Comparison of ENCODE assay signal across 8 cellular contexts in genomic region chr6:42898891-42899361, GRCh38. TPM values are rescaled to one million over a fixed set of nuclear protein-coding genes. Genes with fewer than 3 reads are reported as not detected.
DNase-seq lines count a peak whose midpoint lies in the region; ATAC-seq and TF ChIP-seq lines count a peak whose summit lies in the region.

No MANE protein-coding gene starts in this region.

- H3K27me3 ChIP-seq in ascending aorta = no peaks in the 10 kb centered on the region

- intact Hi-C loops in ascending aorta (cut with DNase I) = loop anchor here (2.0 kb wide), 1 partner anchor 238 kb away; no protein-coding TSS in a partner anchor

- H3K27ac ChIP-seq in ascending aorta = no peak overlapping the region

- H3K9me3 ChIP-seq in T-helper 17 cell (ENCODE audit: control insufficient read depth, low read length, poor library complexity, severe bottlenecking) (no peaks in the 10 kb centered on the region), ascending aorta (no peaks in the 10 kb centered on the region)

- H3K27ac Mint-ChIP-seq in T-helper 17 cell = no peak overlapping the region

- H3K4me3 ChIP-seq in ascending aorta = no peak overlapping the region

- no peak overlapping the region for H3K4me3 Mint-ChIP-seq in T-helper 17 cell

- TF ChIP-seq CTCF in ascending aorta (IDR thresholded peaks at IDR 0.05) = peak; percentile 72 to 86 (median 83)

- H3K36me3 ChIP-seq in ascending aorta = no peaks in the 10 kb centered on the region

- ATAC-seq in T-helper 17 cell (peak; percentile 50), GM21717 (IDR thresholded peaks at IDR 0.05; ENCODE audit: unreplicated experiment) (no peak), GM21723 (IDR thresholded peaks at IDR 0.05; ENCODE audit: unreplicated experiment) (no peak)

- peaks cover 7% of the 10 kb centered on the region for H3K4me1 Mint-ChIP-seq in T-helper 17 cell

- peaks cover 0 to 18% of the 10 kb centered on the region in 2 donors for H3K4me1 ChIP-seq in ascending aorta

- H3K27me3 Mint-ChIP-seq in T-helper 17 cell = no peaks in the 10 kb centered on the region

- H3K36me3 Mint-ChIP-seq in T-helper 17 cell (ENCODE audit: low read depth) = no peaks in the 10 kb centered on the region

- DNase-seq in GM03348 (ENCODE audit: low spot score) (peak; percentile 47), NCI-H1694 treated with DMSO at 0.1 percent for 48 hours (lab: John Stamatoyannopoulos, UW) (peak; percentile 48), T-helper 17 cell (peak; percentile 38 to 70 (median 47)), ascending aorta (ENCODE audit: low spot score in 2 of 2) (peak in 1 of 2 donors; percentile 85), iris pigment epithelial cell (ENCODE audit: low read depth) (peak; percentile 58)
- DNase-seq in stimulated activated CD4-positive, alpha-beta T cell treated with anti-CD3 and anti-CD28 coated beads, Interleukin-1b, Interleukin-23, amount 100 ng/mL, for 24 hours (ENCODE audit: low read depth in 4 of 4, low spot score in 1 of 4) = peak; percentile 46 to 68 (median 56)

RNA-seq across cellular contexts. Expression of gene PTCRA, which starts 16.9 kb away (rescaled TPM):
- total RNA-seq in T-helper 17 cell (10 to 100 TPM in 1 of 2 donors, 1 to 10 TPM in 1; 1.8 to 35.0 TPM), ascending aorta (not detected)

RNA-seq across cellular contexts. Expression of gene RPL7L1, which starts 19.5 kb away (rescaled TPM):
- total RNA-seq in T-helper 17 cell (10 to 100 TPM; 61.7 to 73.9 TPM), ascending aorta (34.8 TPM)

RNA-seq across cellular contexts. Expression of gene CNPY3, which starts 30.4 kb away (rescaled TPM):
- total RNA-seq in T-helper 17 cell (10 to 100 TPM; 45.7 to 51.9 TPM), ascending aorta (49.6 TPM)
